Comparison of ENCODE assay signal across 29 cellular contexts in genomic region chr1:231707407-231707806, GRCh38.
"Had no signal": no experiment of that assay in that cellular context is flagged by ENCODE, and none has a peak within 500 bp of the region (broad histone marks: within the 10 kb centered on the region; RNA-seq: fewer than 3 reads in every experiment).

No MANE protein-coding gene starts in this region.

- H3K9me3 Mint-ChIP-seq: natural killer cell; nephron progenitor cell; neural crest cell; stimulated activated effector memory CD8-positive, alpha-beta T cell treated with anti-CD3 and anti-CD28 coated beads, Interleukin-12 subunit alpha, Interleukin-12 subunit beta, amount 100 ng/mL, for 72 hours; stimulated activated naive B cell treated with anti-CD40 and anti-IgM and Interleukin-4, amounts not matched to agents 10 μg/mL and 1 μg/mL and 100 μg/mL, for 72 hours; stimulated activated naive CD8-positive, alpha-beta T cell treated with anti-CD3 and anti-CD28 coated beads, Interleukin-15, Interleukin-2, amounts not matched to agents 100 ng/mL and 50 ng/mL, for 24 hours had no signal

- ATAC-seq: natural killer cell; psoas muscle; right cardiac atrium; right lobe of liver; stimulated activated effector memory CD8-positive, alpha-beta T cell treated with anti-CD3 and anti-CD28 coated beads, Interleukin-12 subunit alpha, Interleukin-12 subunit beta, amount 100 ng/mL, for 72 hours; stimulated activated naive B cell treated with anti-CD40 and anti-IgM and Interleukin-4, amounts not matched to agents 10 μg/mL and 1 μg/mL and 100 μg/mL, for 72 hours had no signal

- H3K4me1 ChIP-seq: parathyroid adenoma, psoas muscle, right lobe of liver, thyroid gland, upper lobe of left lung had no signal

- H3K27ac Mint-ChIP-seq: natural killer cell; nephron progenitor cell; progenitor cell of endocrine pancreas; stimulated activated effector memory CD8-positive, alpha-beta T cell treated with anti-CD3 and anti-CD28 coated beads, Interleukin-12 subunit alpha, Interleukin-12 subunit beta, amount 100 ng/mL, for 72 hours; stimulated activated naive B cell treated with anti-CD40 and anti-IgM and Interleukin-4, amounts not matched to agents 10 μg/mL and 1 μg/mL and 100 μg/mL, for 72 hours; stimulated activated naive CD8-positive, alpha-beta T cell treated with anti-CD3 and anti-CD28 coated beads, Interleukin-15, Interleukin-2, amounts not matched to agents 100 ng/mL and 50 ng/mL, for 24 hours had no signal

- H3K36me3 Mint-ChIP-seq: natural killer cell; stimulated activated effector memory CD8-positive, alpha-beta T cell treated with anti-CD3 and anti-CD28 coated beads, Interleukin-12 subunit alpha, Interleukin-12 subunit beta, amount 100 ng/mL, for 72 hours had no signal

- DNase-seq: natural killer cell; nephron progenitor cell; nucleus accumbens; ovary; posterior cingulate gyrus; psoas muscle; right cardiac atrium; right lobe of liver; sigmoid colon; small intestine; stimulated activated CD4-positive, alpha-beta T cell treated with anti-CD3 and anti-CD28 coated beads, Interleukin-15, amount 100 ng/mL, for 24 hours; stimulated activated CD4-positive, alpha-beta T cell treated with anti-CD3 and anti-CD28 coated beads, Interleukin-2, amount 100 ng/mL, for 24 hours; stimulated activated CD4-positive, alpha-beta T cell treated with anti-CD3 and anti-CD28 coated beads, Interleukin-2, amount 100 ng/mL, for 48 hours; stimulated activated CD4-positive, alpha-beta T cell treated with anti-CD3 and anti-CD28 coated beads, Interleukin-4, amount 100 ng/mL, for 24 hours; stimulated activated naive B cell treated with anti-CD40 and anti-IgM and Interleukin-4, amounts not matched to agents 10 μg/mL and 1 μg/mL and 100 μg/mL, for 72 hours; stimulated activated naive CD4-positive, alpha-beta T cell treated with Interleukin-2 at 50 U/mL for 16 hours; stomach; thyroid gland; trophoblast cell; upper lobe of left lung had no signal

- H3K27me3 Mint-ChIP-seq: progenitor cell of endocrine pancreas; stimulated activated naive CD8-positive, alpha-beta T cell treated with anti-CD3 and anti-CD28 coated beads, Interleukin-15, Interleukin-2, amounts not matched to agents 100 ng/mL and 50 ng/mL, for 24 hours had no signal

- H3K9me3 ChIP-seq: neutrophil, ovary, psoas muscle, right lobe of liver, sigmoid colon, stomach, thoracic aorta, thyroid gland, upper lobe of left lung, vagina had no signal

- H3K27me3 ChIP-seq: neutrophil, ovary, right lobe of liver, sigmoid colon, stomach, thyroid gland, tibial nerve, upper lobe of left lung, vagina had no signal

- H3K4me1 Mint-ChIP-seq: natural killer cell; nephron progenitor cell; neural crest cell; stimulated activated effector memory CD8-positive, alpha-beta T cell treated with anti-CD3 and anti-CD28 coated beads, Interleukin-12 subunit alpha, Interleukin-12 subunit beta, amount 100 ng/mL, for 72 hours had no signal

- H3K4me3 Mint-ChIP-seq: natural killer cell; nephron progenitor cell; neural crest cell; stimulated activated effector memory CD8-positive, alpha-beta T cell treated with anti-CD3 and anti-CD28 coated beads, Interleukin-12 subunit alpha, Interleukin-12 subunit beta, amount 100 ng/mL, for 72 hours; stimulated activated naive B cell treated with anti-CD40 and anti-IgM and Interleukin-4, amounts not matched to agents 10 μg/mL and 1 μg/mL and 100 μg/mL, for 72 hours; stimulated activated naive CD8-positive, alpha-beta T cell treated with anti-CD3 and anti-CD28 coated beads, Interleukin-15, Interleukin-2, amounts not matched to agents 100 ng/mL and 50 ng/mL, for 24 hours had no signal

- H3K4me3 ChIP-seq: ovary, psoas muscle, right lobe of liver, sigmoid colon, stomach, thoracic aorta, thyroid gland, tibial nerve, upper lobe of left lung, vagina had no signal

- H3K36me3 ChIP-seq: ovary, right lobe of liver, sigmoid colon, thoracic aorta, thyroid gland, upper lobe of left lung, vagina had no signal

- H3K27ac ChIP-seq: neutrophil, ovary, parathyroid adenoma, psoas muscle, right lobe of liver, sigmoid colon, stomach, thoracic aorta, thyroid gland, upper lobe of left lung, vagina had no signal
